8 cellular contexts compared by ENCODE assay signal in the genomic region with DNA sequence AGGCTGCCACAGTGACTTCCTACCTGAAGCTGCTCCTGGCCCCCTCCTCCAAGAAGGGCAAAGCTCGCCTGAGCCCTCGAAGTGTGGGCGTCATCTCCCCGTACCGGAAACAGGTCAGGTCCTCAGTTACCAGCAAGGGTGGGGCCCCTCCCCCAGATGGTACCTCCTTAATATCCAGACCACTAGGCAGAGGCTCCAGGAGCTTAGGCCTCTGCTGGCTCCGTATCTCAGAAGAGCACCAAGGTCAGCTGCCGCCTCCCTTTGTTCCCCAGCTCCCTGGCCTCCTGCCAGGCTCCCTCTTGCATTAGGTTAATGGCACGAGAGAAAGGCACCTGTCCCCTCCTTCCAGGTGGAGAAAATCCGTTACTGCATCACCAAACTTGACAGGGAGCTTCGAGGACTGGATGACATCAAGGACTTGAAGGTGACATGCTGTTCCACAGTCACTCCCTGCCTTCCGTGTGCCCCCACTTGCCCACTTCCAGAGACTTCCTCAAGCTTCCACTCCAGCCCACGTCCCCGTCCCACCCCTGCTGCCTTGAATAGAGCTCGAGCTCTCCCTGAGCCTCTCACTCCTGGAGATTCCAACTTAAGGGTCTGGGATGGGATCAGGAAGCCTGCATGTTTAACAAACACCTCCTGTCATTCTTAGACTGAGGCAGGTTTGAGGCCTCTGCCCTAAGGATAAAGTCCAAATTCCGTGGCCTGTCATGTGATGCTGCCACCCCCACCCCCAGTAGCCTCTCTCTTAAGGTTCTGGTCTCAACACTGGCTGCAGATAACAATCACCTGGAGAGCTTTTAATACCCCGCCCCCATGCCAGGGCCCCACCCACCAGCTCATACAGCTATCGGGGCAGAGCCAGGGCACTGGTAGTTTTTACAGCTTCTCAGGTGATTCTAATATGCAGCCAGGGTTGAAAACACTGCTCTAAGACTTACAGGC. TPM values are rescaled to one million over a fixed set of nuclear protein-coding genes. Genes with fewer than 3 reads are reported as not detected.
A peak's percentile ranks its signal among the peaks of the same experiment; 100 is the strongest.
DNase-seq lines count a peak whose midpoint lies in the region; ATAC-seq, FAIRE-seq and TF ChIP-seq lines count a peak whose summit lies in the region.

No MANE protein-coding gene starts in this region.

- H3K36me3 Mint-ChIP-seq in activated T-helper 1 cell treated with anti-CD3 and anti-CD28 coated beads, Interleukin-12 subunit alpha, Interleukin-12 subunit beta, Interleukin-2, Interleukin-4 antibody, amounts not matched to agents 30 ng/mL and 10 ng/mL and 1 ng/mL, durations not matched to agents 14 hours and 24 hours and 36 hours (ENCODE audit: low read depth): peaks cover 44% of the 10 kb centered on the region
- H3K36me3 Mint-ChIP-seq in memory B cell: no peaks in the 10 kb centered on the region

- peaks cover 54% of the 10 kb centered on the region for H3K4me1 ChIP-seq in A549

- 74% methylated on average over 14 of the region's 17 CpGs for WGBS in A549 (ENCODE audit: missing lambda C conversion rate)

- DNase-seq in A549 (ENCODE audit: low read depth in 1 of 2, low spot score in 1 of 2) (no peak), NCI-H1092 (lab: John Stamatoyannopoulos, UW) (peak; percentile 19), memory B cell (ENCODE audit: low spot score in 2 of 2) (no peak), HEK293T (ENCODE audit: extremely low spot score) (no peak), GM12891 (ENCODE audit: insufficient read length, low spot score) (no peak), hippocampal formation (lab: John Stamatoyannopoulos, UW) (no peak)
- no peak for DNase-seq in activated T-helper 1 cell treated with anti-CD3 and anti-CD28 coated beads, Interleukin-12 subunit alpha, Interleukin-12 subunit beta, Interleukin-2, Interleukin-4 antibody, amounts not matched to agents 30 ng/mL and 10 ng/mL and 1 ng/mL, durations not matched to agents 14 hours and 24 hours and 36 hours (ENCODE audit: low spot score)

- H3K4me2 ChIP-seq in A549: peak overlapping the region; percentile 86

- no peak overlapping the region for H3K4me3 ChIP-seq in A549

- TF ChIP-seq POLR2A in A549 (IDR thresholded peaks at IDR 0.05; ENCODE audit: low read length): no peak
- TF ChIP-seq POLR2A in GM12891 (IDR thresholded peaks at IDR 0.05; ENCODE audit: low read depth, low read length): no peak

- peak in 1 of 2 experiments; percentile 9; a peak in 1 of 6 replicates for ATAC-seq in A549
- no peak for ATAC-seq in memory B cell (ENCODE audit: low read depth)
- ATAC-seq in HG02852 (IDR thresholded peaks at IDR 0.05; ENCODE audit: unreplicated experiment): no peak

- FAIRE-seq in A549 (lab: Jason Lieb, UNC): no peak
- no peak for FAIRE-seq in GM12891 (lab: Jason Lieb, UNC)

- H3K27ac ChIP-seq in A549: peak overlapping the region; percentile 81 to 100; a peak in 5 of 6 replicates

- no peaks in the 10 kb centered on the region for H3K9me3 Mint-ChIP-seq in activated T-helper 1 cell treated with anti-CD3 and anti-CD28 coated beads, Interleukin-12 subunit alpha, Interleukin-12 subunit beta, Interleukin-2, Interleukin-4 antibody, amounts not matched to agents 30 ng/mL and 10 ng/mL and 1 ng/mL, durations not matched to agents 14 hours and 24 hours and 36 hours
- no peaks in the 10 kb centered on the region for H3K9me3 Mint-ChIP-seq in memory B cell

- H3K4me3 Mint-ChIP-seq in activated T-helper 1 cell treated with anti-CD3 and anti-CD28 coated beads, Interleukin-12 subunit alpha, Interleukin-12 subunit beta, Interleukin-2, Interleukin-4 antibody, amounts not matched to agents 30 ng/mL and 10 ng/mL and 1 ng/mL, durations not matched to agents 14 hours and 24 hours and 36 hours: no peak overlapping the region
- no peak overlapping the region for H3K4me3 Mint-ChIP-seq in memory B cell

- no peak for TF ChIP-seq CTCF in A549 (IDR thresholded peaks at IDR 0.05)

- POLR2A ChIA-PET in A549 (lab: Yijun Ruan, JAX) (no interaction called here), HEK293T (lab: Yijun Ruan, JAX) (interaction anchor here (0.7 to 2.7 kb wide), 4 partner anchors 23 to 80 kb away, joined by 3 to 18 read pairs (median 4); partner anchors contain the start of genes MOV10 and ST7L)

- TF ChIP-seq EP300 in A549 (IDR thresholded peaks at IDR 0.05): no peak

- no peaks in the 10 kb centered on the region for H3K27me3 Mint-ChIP-seq in activated T-helper 1 cell treated with anti-CD3 and anti-CD28 coated beads, Interleukin-12 subunit alpha, Interleukin-12 subunit beta, Interleukin-2, Interleukin-4 antibody, amounts not matched to agents 30 ng/mL and 10 ng/mL and 1 ng/mL, durations not matched to agents 14 hours and 24 hours and 36 hours (ENCODE audit: insufficient read depth)
- no peaks in the 10 kb centered on the region for H3K27me3 Mint-ChIP-seq in memory B cell

- intact Hi-C loops in activated T-helper 1 cell treated with anti-CD3 and anti-CD28 coated beads, Interleukin-12 subunit alpha, Interleukin-12 subunit beta, Interleukin-2, Interleukin-4 antibody, amounts not matched to agents 30 ng/mL and 10 ng/mL and 1 ng/mL, durations not matched to agents 14 hours and 24 hours and 36 hours (cut with micrococcal nuclease): no loop called here

- CTCF ChIA-PET in A549 (lab: Yijun Ruan, JAX): interaction anchor here (0.7 to 2.0 kb wide), 6 partner anchors 9 to 197 kb away, joined by 3 to 7 read pairs (median 3); no protein-coding TSS in a partner anchor
- CTCF ChIA-PET in HEK293T (lab: Yijun Ruan, JAX): interaction anchor here (1.0 kb wide), 1 partner anchor 24 kb away, joined by 4 read pairs; the partner anchor contains the start of gene MOV10

- no peak for TF ChIP-seq RAD21 in A549 (conservative IDR thresholded peaks at IDR 0.05 in 1 of 2, IDR thresholded peaks at IDR 0.05 in 1 of 2)

- H3K4me1 Mint-ChIP-seq in activated T-helper 1 cell treated with anti-CD3 and anti-CD28 coated beads, Interleukin-12 subunit alpha, Interleukin-12 subunit beta, Interleukin-2, Interleukin-4 antibody, amounts not matched to agents 30 ng/mL and 10 ng/mL and 1 ng/mL, durations not matched to agents 14 hours and 24 hours and 36 hours (ENCODE audit: low read depth): peaks cover 45% of the 10 kb centered on the region
- peaks cover 38% of the 10 kb centered on the region for H3K4me1 Mint-ChIP-seq in memory B cell

- no peaks in the 10 kb centered on the region for H3K9me3 ChIP-seq in A549

- H3K27ac Mint-ChIP-seq in activated T-helper 1 cell treated with anti-CD3 and anti-CD28 coated beads, Interleukin-12 subunit alpha, Interleukin-12 subunit beta, Interleukin-2, Interleukin-4 antibody, amounts not matched to agents 30 ng/mL and 10 ng/mL and 1 ng/mL, durations not matched to agents 14 hours and 24 hours and 36 hours: peak overlapping the region; percentile 5
- H3K27ac Mint-ChIP-seq in memory B cell: peak overlapping the region; percentile 89

TF ChIP-seq in A549, 52 proteins besides CTCF, POLR2A, EP300 and RAD21 (continues in another document):
- TF ChIP-seq JUN (IDR thresholded peaks at IDR 0.05) (0 out of 5 replicates have a peak, but pooled peaks of 1 of the 2 experiments have one; percentile 18), JUNB (IDR thresholded peaks at IDR 0.05) (no peak), RARB (CRISPR knock-in tag; IDR thresholded peaks at IDR 0.05) (no peak), POLR2AphosphoS2 (conservative IDR thresholded peaks at IDR 0.05; ENCODE audit: low read length) (no peak)

TF ChIP-seq in HEK293T, 16 proteins besides CTCF, POLR2A, EP300 and RAD21 (continues in another document):
- TF ChIP-seq SP1 (IDR thresholded peaks at IDR 0.05): no peak
- no peak for TF ChIP-seq ARNT (IDR thresholded peaks at IDR 0.05)

TF ChIP-seq in GM12891, 5 proteins besides CTCF, POLR2A, EP300 and RAD21:
- no peak for TF ChIP-seq SPI1 (IDR thresholded peaks at IDR 0.05; ENCODE audit: low read depth, low read length)
- TF ChIP-seq TAF1 (IDR thresholded peaks at IDR 0.05; ENCODE audit: low read depth, low read length): no peak
- TF ChIP-seq POU2F2 (IDR thresholded peaks at IDR 0.05; ENCODE audit: low read depth, low read length): no peak
- no peak for TF ChIP-seq PAX5 (IDR thresholded peaks at IDR 0.05; ENCODE audit: insufficient read depth, low read length, severe bottlenecking)
- TF ChIP-seq POLR2AphosphoS5 (IDR thresholded peaks at IDR 0.05; ENCODE audit: low read depth, low read length): no peak
TF ChIP-seq in GM12891: peak in this region for 0.

RNA-seq across cellular contexts. Expression of gene RHOC, which starts 8.3 kb away (rescaled TPM):
- polyA plus RNA-seq in A549 (2011; rRNA removed) (255 and 321 TPM in 2 replicates), A549 (2017; fragmentation: RNase III; extraction: RNeasy Plus Mini Kit Qiagen cat#74134 plus additional on column Dnase treatment) (278 to 298 TPM (median 296 TPM) in 3 replicates)
- 480 and 593 TPM in 2 replicates for polyA plus RNA-seq in A549 (2012; cell fraction: cytosol; rRNA removed)
- polyA plus RNA-seq in A549 (2012; cell fraction: nucleus; rRNA removed): 262 and 310 TPM in 2 replicates
- polyA minus RNA-seq in A549 (2011; rRNA and poly(A)+ RNA removed): 246 and 323 TPM in 2 replicates
- total RNA-seq in activated T-helper 1 cell treated with anti-CD3 and anti-CD28 coated beads, Interleukin-12 subunit alpha, Interleukin-12 subunit beta, Interleukin-2, Interleukin-4 antibody, amounts not matched to agents 30 ng/mL and 10 ng/mL and 1 ng/mL, durations not matched to agents 14 hours and 24 hours and 36 hours: 50.4 and 63.4 TPM in 2 replicates
- polyA plus RNA-seq in GM12891 (2012; ENCODE audit: low read depth, missing spikeins): 267 TPM

RNA-seq across cellular contexts. Expression of gene PPM1J, which starts 16.5 kb away (rescaled TPM):
- polyA plus RNA-seq in A549 (2011; rRNA removed) (0.62 and 0.66 TPM in 2 replicates), A549 (2017; fragmentation: RNase III; extraction: RNeasy Plus Mini Kit Qiagen cat#74134 plus additional on column Dnase treatment) (0.32 to 0.51 TPM (median 0.33 TPM) in 3 replicates)
- 0.79 and 1.0 TPM in 2 replicates for polyA plus RNA-seq in A549 (2012; cell fraction: cytosol; rRNA removed)
- 1.5 TPM in 2 replicates for polyA plus RNA-seq in A549 (2012; cell fraction: nucleus; rRNA removed)
- polyA minus RNA-seq in A549 (2011; rRNA and poly(A)+ RNA removed): 0.21 and 0.58 TPM in 2 replicates
- 0.60 and 1.1 TPM in 2 replicates for total RNA-seq in activated T-helper 1 cell treated with anti-CD3 and anti-CD28 coated beads, Interleukin-12 subunit alpha, Interleukin-12 subunit beta, Interleukin-2, Interleukin-4 antibody, amounts not matched to agents 30 ng/mL and 10 ng/mL and 1 ng/mL, durations not matched to agents 14 hours and 24 hours and 36 hours
- 0.44 TPM for polyA plus RNA-seq in GM12891 (2012; ENCODE audit: low read depth, missing spikeins)

RNA-seq across cellular contexts. Expression of gene MOV10, which starts 24.2 kb away (rescaled TPM):
- polyA plus RNA-seq in A549 (2011; rRNA removed) (27.3 and 28.3 TPM in 2 replicates), A549 (2017; fragmentation: RNase III; extraction: RNeasy Plus Mini Kit Qiagen cat#74134 plus additional on column Dnase treatment) (34.5 to 37.4 TPM (median 37.3 TPM) in 3 replicates)
- 40.0 and 41.3 TPM in 2 replicates for polyA plus RNA-seq in A549 (2012; cell fraction: cytosol; rRNA removed)
- 198 and 206 TPM in 2 replicates for polyA plus RNA-seq in A549 (2012; cell fraction: nucleus; rRNA removed)
- 52.7 and 57.7 TPM in 2 replicates for polyA minus RNA-seq in A549 (2011; rRNA and poly(A)+ RNA removed)
- total RNA-seq in activated T-helper 1 cell treated with anti-CD3 and anti-CD28 coated beads, Interleukin-12 subunit alpha, Interleukin-12 subunit beta, Interleukin-2, Interleukin-4 antibody, amounts not matched to agents 30 ng/mL and 10 ng/mL and 1 ng/mL, durations not matched to agents 14 hours and 24 hours and 36 hours: 64.6 and 66.2 TPM in 2 replicates
- polyA plus RNA-seq in GM12891 (2012; ENCODE audit: low read depth, missing spikeins): 59.1 TPM
